1 cellular context compared by ENCODE assay signal in genomic region chr9:998301-999110, GRCh38.
A peak's percentile ranks its signal among the peaks of the same experiment; 100 is the strongest.
TF ChIP-seq lines count a peak whose summit lies in the region.
"Not testable (repeated sequence)": the region's sequence is repeated elsewhere in the genome, so short reads cannot be mapped to it uniquely, and the experiment has no call there.

No MANE protein-coding gene starts in this region.

TF ChIP-seq in K562, 482 proteins besides CTCF, POLR2A, EP300 and RAD21:
- peak in 1 of 2 experiments; percentile 45; a peak in 1 of 4 replicates for TF ChIP-seq ETV6 (IDR thresholded peaks at IDR 0.05; ENCODE audit: borderline replicate concordance in 1 of 2, low read depth in 2 of 2, low read length in 1 of 2)
- TF ChIP-seq ETV6 (CRISPR knock-in tag; IDR thresholded peaks at IDR 0.05; ENCODE audit: borderline replicate concordance): not testable (repeated sequence)
